In the genomic region with DNA sequence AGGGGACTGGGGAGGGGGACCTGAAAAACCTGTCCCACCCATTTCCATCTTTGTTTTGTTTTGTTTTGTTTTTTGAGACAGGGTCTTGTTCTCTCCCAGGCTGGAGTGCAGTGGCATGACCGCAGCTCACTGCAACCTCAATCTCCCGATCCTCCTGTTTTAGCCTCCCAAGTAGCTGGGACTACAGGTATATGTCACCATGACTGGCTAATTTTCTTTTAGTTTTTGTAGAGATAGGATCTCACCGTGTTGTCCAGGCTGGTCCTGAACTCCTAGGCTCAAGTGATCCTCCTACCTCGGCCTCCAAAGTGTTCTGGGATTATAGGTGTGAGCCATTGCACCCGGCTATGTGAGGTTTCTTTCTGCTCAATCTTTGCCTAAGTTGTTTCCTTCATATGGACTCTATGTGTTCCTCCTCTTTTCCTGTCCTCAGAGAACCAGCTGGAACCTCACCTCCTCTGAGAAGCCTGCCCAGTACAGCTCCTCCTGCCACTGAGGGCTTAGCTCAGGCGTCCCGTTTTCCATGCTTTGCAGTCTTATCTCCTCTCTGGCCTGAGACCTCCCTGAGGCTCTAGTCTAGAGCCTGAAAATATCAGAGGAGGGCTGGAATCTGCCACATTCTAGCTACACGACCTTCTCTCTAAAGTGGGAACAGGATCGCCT, we compare ENCODE assay signal across 12 cellular contexts.
DNase-seq lines count a peak whose midpoint lies in the region; ATAC-seq and TF ChIP-seq lines count a peak whose summit lies in the region.
"Had no signal": no experiment of that assay in that cellular context is flagged by ENCODE, and none has a peak within 500 bp of the region (broad histone marks: within the 10 kb centered on the region; RNA-seq: fewer than 3 reads in every experiment).

No MANE protein-coding gene starts in this region.

- TF ChIP-seq CTCF in C4-2B (conservative IDR thresholded peaks at IDR 0.05) (no peak), osteocyte (IDR thresholded peaks at IDR 0.05) (no peak), glutamatergic neuron (IDR thresholded peaks at IDR 0.05; ENCODE audit: partially characterized antibody, unreplicated experiment) (no peak)

- H3K27ac Mint-ChIP-seq in activated naive CD8-positive, alpha-beta T cell treated with anti-CD3 and anti-CD28 coated beads for 36 hours: peak overlapping the region; percentile 89
- no peak overlapping the region for H3K27ac Mint-ChIP-seq in osteocyte (ENCODE audit: unreplicated experiment)
- no peak overlapping the region for H3K27ac Mint-ChIP-seq in glutamatergic neuron (ENCODE audit: unreplicated experiment)

- no peaks in the 10 kb centered on the region for H3K27me3 Mint-ChIP-seq in activated naive CD8-positive, alpha-beta T cell treated with anti-CD3 and anti-CD28 coated beads for 36 hours
- no peaks in the 10 kb centered on the region for H3K27me3 Mint-ChIP-seq in osteocyte (ENCODE audit: unreplicated experiment)
- peaks cover 8% of the 10 kb centered on the region for H3K27me3 Mint-ChIP-seq in glutamatergic neuron (ENCODE audit: unreplicated experiment)

- H3K9me3 Mint-ChIP-seq in activated naive CD8-positive, alpha-beta T cell treated with anti-CD3 and anti-CD28 coated beads for 36 hours: no peaks in the 10 kb centered on the region
- H3K9me3 Mint-ChIP-seq in osteocyte (ENCODE audit: unreplicated experiment) (no peaks in the 10 kb centered on the region), glutamatergic neuron (ENCODE audit: unreplicated experiment) (peaks cover 4% of the 10 kb centered on the region)

- no peaks in the 10 kb centered on the region for H3K27me3 ChIP-seq in muscle layer of duodenum (ENCODE audit: low read depth, low read length)

- H3K9me3 ChIP-seq in muscle layer of duodenum (ENCODE audit: control insufficient read depth in 1 of 2, low read length in 2 of 2): no peaks in the 10 kb centered on the region

- DNase-seq in activated naive CD8-positive, alpha-beta T cell treated with anti-CD3 and anti-CD28 coated beads for 36 hours: no peak
- DNase-seq in osteocyte (ENCODE audit: extremely low spot score, unreplicated experiment) (no peak), Ammon's horn (ENCODE audit: low spot score) (no peak), glutamatergic neuron (no peak), DMS114 treated with DMSO at 0.1 percent for 48 hours (lab: John Stamatoyannopoulos, UW; ENCODE audit: unreplicated experiment) (no peak)
- DNase-seq: activated CD4-positive, CD25-positive, alpha-beta regulatory T cell treated with anti-CD3 and anti-CD28 coated beads, Interleukin-2, amount 50 U/mL, for 72 hours; head of caudate nucleus; NCI-H1092 treated with DMSO at 0.1 percent for 48 hours; NCI-H510A treated with DMSO at 0.1 percent for 48 hours had no signal

- H3K4me1 Mint-ChIP-seq in activated naive CD8-positive, alpha-beta T cell treated with anti-CD3 and anti-CD28 coated beads for 36 hours: peaks cover 12% of the 10 kb centered on the region
- H3K4me1 Mint-ChIP-seq in osteocyte (ENCODE audit: unreplicated experiment) (peaks cover 47% of the 10 kb centered on the region), glutamatergic neuron (ENCODE audit: low read depth, unreplicated experiment) (peaks cover 23% of the 10 kb centered on the region)

- peak overlapping the region; percentile 41 for H3K27ac ChIP-seq in C4-2B
- H3K27ac ChIP-seq in muscle layer of duodenum (ENCODE audit: low read length): peak overlapping the region; percentile 26

- H3K4me3 Mint-ChIP-seq in activated naive CD8-positive, alpha-beta T cell treated with anti-CD3 and anti-CD28 coated beads for 36 hours: peak overlapping the region; percentile 33
- H3K4me3 Mint-ChIP-seq in osteocyte (ENCODE audit: unreplicated experiment): no peak overlapping the region
- H3K4me3 Mint-ChIP-seq in glutamatergic neuron (ENCODE audit: unreplicated experiment): no peak overlapping the region

- peaks cover 4% of the 10 kb centered on the region for H3K36me3 Mint-ChIP-seq in activated naive CD8-positive, alpha-beta T cell treated with anti-CD3 and anti-CD28 coated beads for 36 hours
- H3K36me3 Mint-ChIP-seq in osteocyte (ENCODE audit: unreplicated experiment) (no peaks in the 10 kb centered on the region), glutamatergic neuron (ENCODE audit: unreplicated experiment) (no peaks in the 10 kb centered on the region)

- no peaks in the 10 kb centered on the region for H3K36me3 ChIP-seq in muscle layer of duodenum (ENCODE audit: control insufficient read depth in 1 of 2, insufficient read depth in 2 of 2, low read length in 2 of 2)

- peaks cover 0 to 36% of the 10 kb centered on the region in 2 donors for H3K4me1 ChIP-seq in muscle layer of duodenum (ENCODE audit: control insufficient read depth in 1 of 2, insufficient read depth in 2 of 2, low read length in 2 of 2)

- H3K4me3 ChIP-seq in muscle layer of duodenum (ENCODE audit: low read depth in 1 of 2, low read length in 2 of 2): no peak overlapping the region

- peak; percentile 2 for ATAC-seq in GM19324 (IDR thresholded peaks at IDR 0.05; ENCODE audit: low FRiP score, unreplicated experiment)
